13 cellular contexts compared by ENCODE assay signal in the genomic region with DNA sequence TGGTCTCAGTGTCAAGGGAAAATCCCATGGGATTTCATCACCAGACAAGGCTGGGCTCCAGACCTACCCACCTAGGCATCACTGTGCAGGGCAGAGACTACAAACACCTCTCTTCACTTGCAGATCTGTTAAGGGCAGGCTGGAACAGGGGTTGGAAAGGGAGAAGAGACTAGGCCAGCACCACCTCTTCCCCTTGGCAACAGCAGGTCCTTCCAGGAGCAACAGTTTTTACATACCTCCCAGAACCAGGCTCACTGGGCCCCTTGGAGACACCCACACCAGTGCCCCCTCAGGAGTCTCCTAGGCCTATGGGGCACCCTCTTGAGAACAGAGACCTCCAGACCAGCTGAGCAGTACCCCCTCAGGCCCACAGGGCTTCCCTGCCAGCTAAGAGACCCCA. TPM values are rescaled to one million over a fixed set of nuclear protein-coding genes. Genes with fewer than 3 reads are reported as not detected.
DNase-seq lines count a peak whose midpoint lies in the region; ATAC-seq and TF ChIP-seq lines count a peak whose summit lies in the region.
"Had no signal": no experiment of that assay in that cellular context is flagged by ENCODE, and none has a peak within 500 bp of the region (broad histone marks: within the 10 kb centered on the region; RNA-seq: fewer than 3 reads in every experiment).

No MANE protein-coding gene starts in this region.

- TF ChIP-seq CTCF in Calu3 (IDR thresholded peaks at IDR 0.05; ENCODE audit: unreplicated experiment), result no peak

- DNase-seq in Calu3, result no peak
- no peak for DNase-seq in activated CD4-positive, alpha-beta memory T cell treated with anti-CD3 and anti-CD28 coated beads, Interleukin-2, amount 10 ng/mL, durations not matched to agents 7 days and 5 days
- DNase-seq in memory B cell (ENCODE audit: low spot score in 2 of 2), result no peak
- DNase-seq in NCI-H774 (lab: John Stamatoyannopoulos, UW), result no peak
- no peak for DNase-seq in HCEC 1CT
- no peak for DNase-seq in NCI-H1105 treated with DMSO at 0.1 percent for 48 hours (lab: John Stamatoyannopoulos, UW)
- DNase-seq: C1 segment of cervical spinal cord; NK-92 treated with Interleukin-12 subunit alpha and Interleukin-12 subunit beta, amount 100 ng/mL, for 24 hours; SHP77; stimulated activated CD4-positive, alpha-beta T cell treated with anti-CD3 and anti-CD28 coated beads, Interleukin-2, amount 100 ng/mL, for 48 hours had no signal

- H3K4me3 Mint-ChIP-seq in Calu3 (ENCODE audit: low read depth, unreplicated experiment) (no peak overlapping the region), memory B cell (peak overlapping the region; percentile 3)
- H3K4me3 Mint-ChIP-seq in activated CD4-positive, alpha-beta memory T cell treated with anti-CD3 and anti-CD28 coated beads, Interleukin-2, amount 10 ng/mL, durations not matched to agents 7 days and 5 days, result no peak overlapping the region

- H3K27ac ChIP-seq in BLaER1 treated with 17β-estradiol and CSF1 and Interleukin-3, amounts not matched to agents 10 nM and 100 nM, result peak overlapping the region in 6 of 11 experiments; percentile 97 to 99 (median 98); a peak in 9 of 22 replicates

- no peaks in the 10 kb centered on the region for H3K9me3 ChIP-seq in BLaER1 treated with 17β-estradiol and CSF1 and Interleukin-3, amounts not matched to agents 10 nM and 100 nM (replicated peaks in 1 of 11)

- H3K4me3 ChIP-seq in BLaER1 treated with 17β-estradiol and CSF1 and Interleukin-3, amounts not matched to agents 10 nM and 100 nM, result no peak overlapping the region

- peaks cover 12 to 15% (median 13%) of the 10 kb centered on the region in 11 experiments for H3K36me3 ChIP-seq in BLaER1 treated with 17β-estradiol and CSF1 and Interleukin-3, amounts not matched to agents 10 nM and 100 nM

- H3K4me1 ChIP-seq in BLaER1 treated with 17β-estradiol and CSF1 and Interleukin-3, amounts not matched to agents 10 nM and 100 nM, result peaks cover 66 to 73% (median 70%) of the 10 kb centered on the region in 10 experiments

- peaks cover 0 to 26% (median 14%) of the 10 kb centered on the region in 11 experiments; a peak in 12 of 22 replicates for H4K20me1 ChIP-seq in BLaER1 treated with 17β-estradiol and CSF1 and Interleukin-3, amounts not matched to agents 10 nM and 100 nM

- H3K4me1 Mint-ChIP-seq in Calu3 (ENCODE audit: low read depth, unreplicated experiment) (peaks cover 26% of the 10 kb centered on the region), memory B cell (peaks cover 46% of the 10 kb centered on the region)
- H3K4me1 Mint-ChIP-seq in activated CD4-positive, alpha-beta memory T cell treated with anti-CD3 and anti-CD28 coated beads, Interleukin-2, amount 10 ng/mL, durations not matched to agents 7 days and 5 days, result peaks cover 75% of the 10 kb centered on the region

- ATAC-seq in memory B cell (ENCODE audit: low read depth) (no peak), GM19023 (IDR thresholded peaks at IDR 0.05; ENCODE audit: unreplicated experiment) (no peak)

- peaks cover 92% of the 10 kb centered on the region for H3K36me3 Mint-ChIP-seq in Calu3 (ENCODE audit: insufficient read depth, unreplicated experiment)
- H3K36me3 Mint-ChIP-seq in activated CD4-positive, alpha-beta memory T cell treated with anti-CD3 and anti-CD28 coated beads, Interleukin-2, amount 10 ng/mL, durations not matched to agents 7 days and 5 days (ENCODE audit: low read depth), result peaks cover 25% of the 10 kb centered on the region
- H3K36me3 Mint-ChIP-seq in memory B cell, result peaks cover 6% of the 10 kb centered on the region

- H3K4me2 ChIP-seq in BLaER1 treated with 17β-estradiol and CSF1 and Interleukin-3, amounts not matched to agents 10 nM and 100 nM, result peak overlapping the region; percentile 89 to 100 (median 98); a peak in 21 of 22 replicates

- H3K9me3 Mint-ChIP-seq in Calu3 (ENCODE audit: low read depth, unreplicated experiment), result no peaks in the 10 kb centered on the region
- no peaks in the 10 kb centered on the region for H3K9me3 Mint-ChIP-seq in activated CD4-positive, alpha-beta memory T cell treated with anti-CD3 and anti-CD28 coated beads, Interleukin-2, amount 10 ng/mL, durations not matched to agents 7 days and 5 days
- H3K9me3 Mint-ChIP-seq in memory B cell, result no peaks in the 10 kb centered on the region
- H3K9me3 Mint-ChIP-seq: type B pancreatic cell had no signal

- BruUV-seq in Calu3 (replicated peaks; lab: Mats Ljungman, UMichigan), result no TSS peak

- intact Hi-C loops in Calu3 (cut with micrococcal nuclease; ENCODE audit: unreplicated experiment), result no loop called here

- H3K27me3 Mint-ChIP-seq in Calu3 (ENCODE audit: unreplicated experiment) (peaks cover 35% of the 10 kb centered on the region), memory B cell (no peaks in the 10 kb centered on the region)
- no peaks in the 10 kb centered on the region for H3K27me3 Mint-ChIP-seq in activated CD4-positive, alpha-beta memory T cell treated with anti-CD3 and anti-CD28 coated beads, Interleukin-2, amount 10 ng/mL, durations not matched to agents 7 days and 5 days
- H3K27me3 Mint-ChIP-seq: type B pancreatic cell had no signal

- H3K27ac Mint-ChIP-seq in Calu3 (ENCODE audit: unreplicated experiment), result peak overlapping the region; percentile 93
- peak overlapping the region; percentile 100 for H3K27ac Mint-ChIP-seq in activated CD4-positive, alpha-beta memory T cell treated with anti-CD3 and anti-CD28 coated beads, Interleukin-2, amount 10 ng/mL, durations not matched to agents 7 days and 5 days
- no peak overlapping the region for H3K27ac Mint-ChIP-seq in memory B cell

- POLR2A ChIA-PET in activated CD4-positive, alpha-beta memory T cell treated with anti-CD3 and anti-CD28 coated beads, Interleukin-2, amount 10 ng/mL, durations not matched to agents 7 days and 5 days (lab: Charles Lee), result interaction anchor here (4.1 to 8.9 kb wide), 5 partner anchors 9 to 42 kb away, joined by 31 to 89 read pairs (median 46); partner anchors contain the start of genes CHMP2A, MZF1, TRIM28 and ZBTB45

- H3K27me3 ChIP-seq in BLaER1 treated with 17β-estradiol and CSF1 and Interleukin-3, amounts not matched to agents 10 nM and 100 nM, result peaks cover 0 to 24% (median 0%) of the 10 kb centered on the region in 11 experiments; a peak in 8 of 22 replicates

- peak overlapping the region in 1 of 11 experiments; percentile 41; a peak in 1 of 22 replicates for H3K9ac ChIP-seq in BLaER1 treated with 17β-estradiol and CSF1 and Interleukin-3, amounts not matched to agents 10 nM and 100 nM

- CTCF ChIA-PET in Calu3 (lab: Charles Lee), result interaction anchor here (0.5 kb wide), 1 partner anchor 16 kb away, joined by 8 read pairs; no protein-coding TSS in a partner anchor
- CTCF ChIA-PET in activated CD4-positive, alpha-beta memory T cell treated with anti-CD3 and anti-CD28 coated beads, Interleukin-2, amount 10 ng/mL, durations not matched to agents 7 days and 5 days (lab: Charles Lee), result interaction anchor here (1.6 to 2.6 kb wide), 4 partner anchors 15 to 47 kb away, joined by 3 to 10 read pairs (median 8); partner anchors contain the start of gene ZBTB45

RNA-seq across cellular contexts. Expression of gene UBE2M, which starts 2.5 kb away (rescaled TPM):
- total RNA-seq in Calu3 (2022), result 123 and 131 TPM in 2 replicates
- 10 to 100 TPM; 87.5 to 92.4 TPM for total RNA-seq in activated CD4-positive, alpha-beta memory T cell treated with anti-CD3 and anti-CD28 coated beads, Interleukin-2, amount 10 ng/mL, durations not matched to agents 7 days and 5 days

RNA-seq across cellular contexts. Expression of gene CHMP2A, which starts 6.0 kb away (rescaled TPM):
- 168 TPM in 2 replicates for total RNA-seq in Calu3 (2022)
- total RNA-seq in activated CD4-positive, alpha-beta memory T cell treated with anti-CD3 and anti-CD28 coated beads, Interleukin-2, amount 10 ng/mL, durations not matched to agents 7 days and 5 days, result 100 to 1,000 TPM; 137 to 144 TPM

RNA-seq across cellular contexts. Expression of gene MZF1, which starts 12.2 kb away (rescaled TPM):
- 31.8 and 33.5 TPM in 2 replicates for total RNA-seq in Calu3 (2022)
- 10 to 100 TPM; 21.6 to 22.9 TPM for total RNA-seq in activated CD4-positive, alpha-beta memory T cell treated with anti-CD3 and anti-CD28 coated beads, Interleukin-2, amount 10 ng/mL, durations not matched to agents 7 days and 5 days

RNA-seq across cellular contexts. Expression of gene TRIM28, which starts 17.1 kb away (rescaled TPM):
- total RNA-seq in Calu3 (2022), result 558 and 582 TPM in 2 replicates
- total RNA-seq in activated CD4-positive, alpha-beta memory T cell treated with anti-CD3 and anti-CD28 coated beads, Interleukin-2, amount 10 ng/mL, durations not matched to agents 7 days and 5 days, result 100 to 1,000 TPM; 345 TPM

RNA-seq across cellular contexts. Expression of gene ZBTB45, which starts 41.3 kb away (rescaled TPM):
- total RNA-seq in Calu3 (2022), result 17.7 and 19.6 TPM in 2 replicates
- 10 to 100 TPM; 15.8 to 17.4 TPM for total RNA-seq in activated CD4-positive, alpha-beta memory T cell treated with anti-CD3 and anti-CD28 coated beads, Interleukin-2, amount 10 ng/mL, durations not matched to agents 7 days and 5 days
